8 cellular contexts compared by ENCODE assay signal in the genomic region with DNA sequence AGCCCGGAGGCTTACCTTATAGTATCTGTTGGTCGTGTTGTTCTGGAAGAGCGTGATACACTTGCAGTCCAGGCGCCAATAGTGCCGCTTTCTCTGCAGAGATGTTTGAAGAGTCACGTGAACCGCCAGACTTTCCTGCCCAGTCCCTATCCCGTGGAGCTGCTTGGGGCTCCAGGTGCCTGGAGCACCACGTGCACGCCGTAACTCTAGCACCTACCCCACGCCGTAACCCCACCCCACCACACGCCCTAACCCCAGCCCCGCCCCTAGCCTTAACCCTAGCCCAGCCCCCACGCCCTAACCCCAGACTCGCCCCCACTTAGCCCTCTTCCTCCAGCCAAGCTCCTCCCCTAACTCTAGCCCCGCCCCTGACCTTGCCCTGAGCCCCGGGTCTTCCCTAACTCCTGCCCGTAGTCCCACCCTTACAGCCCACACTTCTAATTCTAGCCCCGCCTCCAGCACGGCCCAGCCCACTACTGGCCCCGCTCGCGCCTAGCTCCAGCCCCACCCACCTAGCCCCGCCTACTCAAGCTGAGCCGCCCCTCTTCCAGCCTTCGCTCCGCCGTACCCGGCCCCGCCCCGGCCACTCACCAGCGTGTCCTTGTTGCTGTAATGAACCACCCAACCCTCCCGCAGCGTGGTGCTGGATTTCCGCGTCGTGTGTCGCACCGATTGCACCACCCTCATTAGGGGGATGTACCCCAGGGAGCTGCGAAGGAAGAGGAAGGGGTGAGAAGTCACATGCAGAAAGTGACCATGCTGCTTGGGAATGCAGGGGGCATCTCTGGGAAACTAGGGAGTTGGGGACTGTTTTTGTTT. TPM values are rescaled to one million over a fixed set of nuclear protein-coding genes. Genes with fewer than 3 reads are reported as not detected.
A peak's percentile ranks its signal among the peaks of the same experiment; 100 is the strongest.
DNase-seq lines count a peak whose midpoint lies in the region; ATAC-seq, FAIRE-seq and TF ChIP-seq lines count a peak whose summit lies in the region.

No MANE protein-coding gene starts in this region.

- peaks cover 2% of the 10 kb centered on the region for H3K4me1 ChIP-seq in keratinocyte (ENCODE audit: control insufficient read depth, extremely low read depth, insufficient read depth, low read length)
- H3K4me1 ChIP-seq in breast epithelium, result no peaks in the 10 kb centered on the region

- ATAC-seq in stimulated activated naive CD8-positive, alpha-beta T cell treated with anti-CD3 and anti-CD28 coated beads, Interleukin-15, Interleukin-2, amounts not matched to agents 100 U/mL and 50 U/mL, for 24 hours, result peak; percentile 68
- no peak for ATAC-seq in GM21526 (IDR thresholded peaks at IDR 0.05; ENCODE audit: low FRiP score, unreplicated experiment)

- no peaks in the 10 kb centered on the region for H3K27me3 ChIP-seq in keratinocyte (ENCODE audit: control insufficient read depth, extremely low read depth, insufficient read depth, low read length)
- H3K27me3 ChIP-seq in breast epithelium, result no peaks in the 10 kb centered on the region

- H3K27me3 Mint-ChIP-seq in brain, result peaks cover 5% of the 10 kb centered on the region

- no peaks in the 10 kb centered on the region for H3K9me1 ChIP-seq in keratinocyte (ENCODE audit: control insufficient read depth, extremely low read depth, insufficient read depth, low read length)

- H4K20me1 ChIP-seq in keratinocyte (ENCODE audit: control insufficient read depth, extremely low read depth, insufficient read depth, low read length), result peaks cover 5% of the 10 kb centered on the region

- H3K4me3 ChIP-seq in keratinocyte (ENCODE audit: control insufficient read depth in 2 of 3, extremely low read depth in 1 of 3, insufficient read depth in 2 of 3, low read depth in 1 of 3, low read length in 3 of 3) (no peak overlapping the region), breast epithelium (peak overlapping the region in 1 of 3 donors; percentile 10)

- peak overlapping the region; percentile 22 for H3K4me2 ChIP-seq in keratinocyte (ENCODE audit: control insufficient read depth, extremely low read depth, insufficient read depth, low read depth, low read length)

- no peaks in the 10 kb centered on the region for H3K9me3 ChIP-seq in keratinocyte (ENCODE audit: control insufficient read depth, low read depth, low read length)
- H3K9me3 ChIP-seq in breast epithelium, result no peaks in the 10 kb centered on the region

- H3K9ac ChIP-seq in keratinocyte (ENCODE audit: control insufficient read depth, extremely low read depth, insufficient read depth, low read length), result no peak overlapping the region

- H3K27ac ChIP-seq in keratinocyte (ENCODE audit: control insufficient read depth, insufficient read depth, low read length), result no peak overlapping the region
- peak overlapping the region in 1 of 2 donors; percentile 36 for H3K27ac ChIP-seq in breast epithelium

- H3K4me1 Mint-ChIP-seq in brain, result peaks cover 11% of the 10 kb centered on the region

- DNase-seq in AG08396 (ENCODE audit: low spot score) (peak; percentile 88), MV-4-11 (lab: John Stamatoyannopoulos, UW) (peak; percentile 98), keratinocyte (ENCODE audit: low read depth, low spot score) (peak; percentile 56), breast epithelium (ENCODE audit: low spot score in 2 of 2) (no peak)
- peak; percentile 44 for DNase-seq in stimulated activated naive CD8-positive, alpha-beta T cell treated with anti-CD3 and anti-CD28 coated beads, Interleukin-15, Interleukin-2, amounts not matched to agents 100 U/mL and 50 U/mL, for 24 hours
- no peak for DNase-seq in central memory CD4-positive, alpha-beta T cell

- no peak for TF ChIP-seq POLR2A in breast epithelium (IDR thresholded peaks at IDR 0.05)

- no peak overlapping the region for H2AFZ ChIP-seq in keratinocyte (ENCODE audit: control insufficient read depth, low read length)

- intact Hi-C loops in breast epithelium (cut with DNase I; ENCODE audit: low total_unique reads), result no loop called here

- dilution Hi-C loops in keratinocyte (cut with MboI; ENCODE audit: extremely low pct_ligation_motif_present, low sequenced_read_pairs), result no loop called here

- H3K36me3 Mint-ChIP-seq in brain, result peaks cover 82% of the 10 kb centered on the region

- no peaks in the 10 kb centered on the region for H3K79me2 ChIP-seq in keratinocyte (ENCODE audit: control insufficient read depth, insufficient read depth, low read length)

- H3K9me3 Mint-ChIP-seq in brain, result no peaks in the 10 kb centered on the region

- FAIRE-seq in keratinocyte (lab: Jason Lieb, UNC), result no peak

- peak overlapping the region in 1 of 5 experiments; percentile 11 for H3K27ac Mint-ChIP-seq in brain

- no peak for TF ChIP-seq CTCF in brain (conservative IDR thresholded peaks at IDR 0.05)
- TF ChIP-seq CTCF in keratinocyte (optimal IDR thresholded peaks at IDR 0.05 in 1 of 3, IDR thresholded peaks at IDR 0.05 in 1 of 3, conservative IDR thresholded peaks at IDR 0.05 in 1 of 3; ENCODE audit: extremely low read depth in 1 of 3, insufficient read depth in 2 of 3, low read length in 3 of 3), result no peak
- no peak for TF ChIP-seq CTCF in breast epithelium (IDR thresholded peaks at IDR 0.05)

- H3K4me3 Mint-ChIP-seq in brain, result peak overlapping the region in 3 of 5 experiments; percentile 54 to 71 (median 63)

- peaks cover 53 to 60% of the 10 kb centered on the region in 2 experiments for H3K36me3 ChIP-seq in keratinocyte (ENCODE audit: control insufficient read depth in 2 of 2, extremely low read depth in 1 of 2, insufficient read depth in 2 of 2, low read length in 2 of 2)
- peaks cover 15% of the 10 kb centered on the region for H3K36me3 ChIP-seq in breast epithelium

RNA-seq across cellular contexts. Expression of gene PRKD2, which starts 19.6 kb away (rescaled TPM):
- polyA plus RNA-seq in brain (ENCODE audit: insufficient read depth, low read depth, low replicate concordance), result 42.0 TPM
- 9.9 to 29.0 TPM (median 13.4 TPM) in 3 replicates for polyA plus RNA-seq in keratinocyte
- 29.0 TPM for polyA plus RNA-seq in keratinocyte (2011; ENCODE audit: low read depth)
- 14.5 and 18.8 TPM in 2 replicates for polyA plus RNA-seq in keratinocyte (2011; cell fraction: cytosol; rRNA removed)
- 35.6 and 42.7 TPM in 2 replicates for polyA plus RNA-seq in keratinocyte (2011; cell fraction: nucleus; rRNA removed)
- 43.1 and 43.3 TPM in 2 replicates for polyA plus RNA-seq in keratinocyte (2012; ENCODE audit: low replicate concordance)
- 20.6 to 53.9 TPM (median 27.4 TPM) in 3 replicates for polyA minus RNA-seq in keratinocyte
- polyA minus RNA-seq in keratinocyte (2011; cell fraction: cytosol; rRNA and poly(A)+ RNA removed), result 31.3 TPM
- polyA minus RNA-seq in keratinocyte (2011; cell fraction: nucleus; rRNA and poly(A)+ RNA removed), result 36.9 and 42.0 TPM in 2 replicates
- total RNA-seq in breast epithelium, result 10 to 100 TPM; 13.1 to 36.7 (median 25.5) TPM

RNA-seq across cellular contexts. Expression of gene DACT3, which starts 36.4 kb away (rescaled TPM):
- polyA plus RNA-seq in brain (ENCODE audit: insufficient read depth, low read depth, low replicate concordance) (27.4 TPM), keratinocyte (0.03 to 0.14 TPM (median 0.04 TPM) in 3 replicates)
- polyA plus RNA-seq in keratinocyte (2011; ENCODE audit: low read depth), result not detected
- 0.09 and 0.11 TPM in 2 replicates for polyA plus RNA-seq in keratinocyte (2011; cell fraction: cytosol; rRNA removed)
- 0.11 and 0.28 TPM in 2 replicates for polyA plus RNA-seq in keratinocyte (2011; cell fraction: nucleus; rRNA removed)
- 0.06 and 0.11 TPM in 2 replicates for polyA plus RNA-seq in keratinocyte (2012; ENCODE audit: low replicate concordance)
- polyA minus RNA-seq in keratinocyte, result 0.06 TPM in 1 of 3 replicates, not detected in the others
- polyA minus RNA-seq in keratinocyte (2011; cell fraction: cytosol; rRNA and poly(A)+ RNA removed), result not detected
- not detected in 2 replicates for polyA minus RNA-seq in keratinocyte (2011; cell fraction: nucleus; rRNA and poly(A)+ RNA removed)
- total RNA-seq in breast epithelium, result 1 to 10 TPM in 2 of 3 donors, under 1 TPM in 1; 0.48 to 3.9 (median 1.9) TPM

RNA-seq across cellular contexts. Expression of gene FKRP, which starts 48.5 kb away (rescaled TPM):
- 9.0 TPM for polyA plus RNA-seq in brain (ENCODE audit: insufficient read depth, low read depth, low replicate concordance)
- polyA plus RNA-seq in keratinocyte, result 6.1 to 12.6 TPM (median 6.1 TPM) in 3 replicates
- polyA plus RNA-seq in keratinocyte (2011; ENCODE audit: low read depth), result 1.1 TPM
- 4.2 TPM in 2 replicates for polyA plus RNA-seq in keratinocyte (2011; cell fraction: cytosol; rRNA removed)
- polyA plus RNA-seq in keratinocyte (2011; cell fraction: nucleus; rRNA removed), result 24.1 and 28.5 TPM in 2 replicates
- polyA plus RNA-seq in keratinocyte (2012; ENCODE audit: low replicate concordance), result 7.8 and 13.2 TPM in 2 replicates
- polyA minus RNA-seq in keratinocyte, result 2.8 to 6.7 TPM (median 5.3 TPM) in 3 replicates
- 3.6 TPM for polyA minus RNA-seq in keratinocyte (2011; cell fraction: cytosol; rRNA and poly(A)+ RNA removed)
- 9.9 and 19.3 TPM in 2 replicates for polyA minus RNA-seq in keratinocyte (2011; cell fraction: nucleus; rRNA and poly(A)+ RNA removed)
- 10 to 100 TPM; 11.4 to 23.1 (median 12.1) TPM for total RNA-seq in breast epithelium

RNA-seq across cellular contexts. Expression of gene STRN4, which starts 48.9 kb away (rescaled TPM):
- polyA plus RNA-seq in brain (ENCODE audit: insufficient read depth, low read depth, low replicate concordance) (104 TPM), keratinocyte (37.3 to 57.0 TPM (median 45.8 TPM) in 3 replicates)
- 59.7 TPM for polyA plus RNA-seq in keratinocyte (2011; ENCODE audit: low read depth)
- polyA plus RNA-seq in keratinocyte (2011; cell fraction: cytosol; rRNA removed), result 42.0 and 88.9 TPM in 2 replicates
- polyA plus RNA-seq in keratinocyte (2011; cell fraction: nucleus; rRNA removed), result 69.4 and 94.0 TPM in 2 replicates
- polyA plus RNA-seq in keratinocyte (2012; ENCODE audit: low replicate concordance), result 36.7 and 55.0 TPM in 2 replicates
- polyA minus RNA-seq in keratinocyte, result 55.6 to 205 TPM (median 59.7 TPM) in 3 replicates
- 84.6 TPM for polyA minus RNA-seq in keratinocyte (2011; cell fraction: cytosol; rRNA and poly(A)+ RNA removed)
- polyA minus RNA-seq in keratinocyte (2011; cell fraction: nucleus; rRNA and poly(A)+ RNA removed), result 47.5 and 53.7 TPM in 2 replicates
- 10 to 100 TPM; 45.0 to 57.0 (median 53.7) TPM for total RNA-seq in breast epithelium

Comparison
In these comparisons a context has a peak if more than half of its experiments do, and no peak if none do; other contexts are left out.
1. DNase-seq: peak in AG08396 (single experiment), MV-4-11 (single experiment), keratinocyte (single experiment) and stimulated activated naive CD8-positive, alpha-beta T cell treated with anti-CD3 and anti-CD28 coated beads, Interleukin-15, Interleukin-2, amounts not matched to agents 100 U/mL and 50 U/mL, for 24 hours (single experiment); none in central memory CD4-positive, alpha-beta T cell (single experiment) and breast epithelium (0 of 2).
2. RNA of gene DACT3, which starts 36.4 kb away (polyA plus RNA-seq): 27.4 TPM in brain (single experiment); 0.03 to 0.28 TPM in keratinocyte; every median in the first group is over 10 times any median in the second.